In the genomic region with DNA sequence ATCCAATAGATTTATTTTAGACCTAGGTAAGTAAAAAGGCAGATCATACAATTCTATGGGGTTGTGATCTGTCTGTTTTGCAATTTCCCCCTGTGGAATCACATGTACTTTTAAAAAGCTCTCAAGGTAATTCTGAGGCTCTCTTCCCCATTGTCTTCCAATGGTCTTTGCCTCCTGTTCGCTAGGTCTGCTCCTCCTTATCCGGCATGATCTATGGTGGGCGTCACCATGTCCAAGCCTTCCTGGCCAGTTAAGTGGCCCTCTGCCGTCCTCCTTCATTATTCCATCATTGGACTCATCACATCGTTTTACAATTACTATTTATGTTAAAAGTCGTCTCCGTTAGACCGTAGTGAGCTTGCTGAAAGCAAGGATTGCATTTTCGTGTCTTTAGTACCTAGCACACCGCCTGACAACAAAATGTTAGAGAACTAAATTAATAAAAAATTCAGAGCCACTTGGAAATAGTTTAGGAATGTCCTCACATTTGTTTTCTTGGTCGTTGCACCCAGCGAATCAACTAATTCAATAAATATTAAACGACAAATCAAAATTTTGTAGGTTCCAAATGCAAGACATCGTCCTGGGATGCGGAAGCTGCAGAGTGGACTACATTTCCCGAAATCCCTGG, we compare ENCODE assay signal across 8 cellular contexts. TPM values are rescaled to one million over a fixed set of nuclear protein-coding genes. Genes with fewer than 3 reads are reported as not detected.
A peak's percentile ranks its signal among the peaks of the same experiment; 100 is the strongest.
DNase-seq lines count a peak whose midpoint lies in the region; ATAC-seq, FAIRE-seq and TF ChIP-seq lines count a peak whose summit lies in the region.

No MANE protein-coding gene starts in this region.

- H3K4me1 ChIP-seq in adipocyte (ENCODE audit: control insufficient read depth, insufficient read depth, low read length) (no peaks in the 10 kb centered on the region), iPS-18a (ENCODE audit: control insufficient read depth, low read depth, low read length) (peaks cover 11% of the 10 kb centered on the region), small intestine (ENCODE audit: control insufficient read depth in 2 of 2, insufficient read depth in 1 of 2, low read depth in 1 of 2, low read length in 1 of 2) (no peaks in the 10 kb centered on the region)

- ATAC-seq in HG03442 (IDR thresholded peaks at IDR 0.05; ENCODE audit: unreplicated experiment) (no peak), HG03457 (IDR thresholded peaks at IDR 0.05; ENCODE audit: unreplicated experiment) (no peak)

- H3K27me3 ChIP-seq in adipocyte (replicated peaks; ENCODE audit: control insufficient read depth, insufficient read depth, low read length) (no peaks in the 10 kb centered on the region), iPS-18a (ENCODE audit: control insufficient read depth, insufficient read depth, low read length) (peaks cover 14% of the 10 kb centered on the region), small intestine (ENCODE audit: control insufficient read depth in 2 of 2, insufficient read depth in 2 of 2, low read length in 2 of 2) (no peaks in the 10 kb centered on the region)

- peak; percentile 61 for FAIRE-seq in H54 (lab: Jason Lieb, UNC)
- no peak for FAIRE-seq in small intestine (lab: Jason Lieb, UNC)

- peak overlapping the region; percentile 97 for H3K9ac ChIP-seq in adipocyte (ENCODE audit: low read length)
- H3K9ac ChIP-seq in iPS-18a (ENCODE audit: low read length): no peak overlapping the region

- H3K36me3 ChIP-seq in adipocyte (ENCODE audit: control insufficient read depth, insufficient read depth, low read length, severe bottlenecking) (no peaks in the 10 kb centered on the region), iPS-18a (ENCODE audit: control insufficient read depth, low read depth, low read length) (no peaks in the 10 kb centered on the region), small intestine (ENCODE audit: control insufficient read depth in 2 of 2, insufficient read depth in 2 of 2, low read length in 2 of 2) (no peaks in the 10 kb centered on the region)

- H3K9me3 ChIP-seq in adipocyte (ENCODE audit: control insufficient read depth, low read length) (no peaks in the 10 kb centered on the region), iPS-18a (ENCODE audit: control insufficient read depth, low read depth, low read length) (no peaks in the 10 kb centered on the region), small intestine (ENCODE audit: control insufficient read depth, low read depth) (no peaks in the 10 kb centered on the region)

- 3 to 12% (median 6%) methylated on average over 16 of the region's 16 CpGs for WGBS in small intestine, 3 donors

- H3K27ac ChIP-seq in iPS-18a (ENCODE audit: low read length) (no peak overlapping the region), small intestine (ENCODE audit: low read depth in 1 of 2, low read length in 1 of 2) (peak overlapping the region; percentile 48 to 100)

- H3K4me3 ChIP-seq in adipocyte (ENCODE audit: low read length) (peak overlapping the region; percentile 94), iPS-18a (ENCODE audit: low read length) (peak overlapping the region; percentile 89), small intestine (ENCODE audit: low read depth in 1 of 2, low read length in 2 of 2) (peak overlapping the region; percentile 22 to 99)

- 0 out of 2 replicates have a peak, but pooled peaks have one; percentile 18 for TF ChIP-seq POLR2A in H54 (IDR thresholded peaks at IDR 0.05; ENCODE audit: low read depth, low read length)

- DNase-seq in DMS53 (lab: John Stamatoyannopoulos, UW): peak; percentile 75
- DNase-seq in H54 (ENCODE audit: insufficient read length, low spot score): peak; percentile 35
- peak; percentile 53 for DNase-seq in NCI-H526 treated with DMSO at 0.1 percent for 48 hours (lab: John Stamatoyannopoulos, UW)
- DNase-seq in adipocyte (ENCODE audit: low read depth): no peak
- no peak for DNase-seq in small intestine

RNA-seq across cellular contexts. Expression of a gene that starts 2.2 kb away (rescaled TPM):
- 10 to 100 TPM; 10.8 to 25.0 (median 11.1) TPM for polyA plus RNA-seq in small intestine

Comparison
In these comparisons a context has a peak if more than half of its experiments do, and no peak if none do; other contexts are left out.
1. DNase-seq: peak in DMS53 (single experiment), H54 (single experiment) and NCI-H526 treated with DMSO at 0.1 percent for 48 hours (single experiment); none in adipocyte (single experiment) and small intestine (single experiment).
2. Peak in every context shown above with its lines, with median percentiles within 50 percentile points of each other: H3K4me3 ChIP-seq.